In genomic region chr7:2628137-2628482, GRCh38 we compare ENCODE assay signal across 1 cellular context.
A peak's percentile ranks its signal among the peaks of the same experiment; 100 is the strongest.
TF ChIP-seq lines count a peak whose summit lies in the region.

No MANE protein-coding gene starts in this region.

TF ChIP-seq in HepG2, 621 proteins besides CTCF, POLR2A, EP300 and RAD21 (continues in another document):
- peak; percentile 69; the same call in 1 of the 2 replicates for TF ChIP-seq HNRNPL (IDR thresholded peaks at IDR 0.05; ENCODE audit: low read depth, low read length)
- no peak for TF ChIP-seq POLR2G (IDR thresholded peaks at IDR 0.05; ENCODE audit: low read depth, low read length)
- no peak for TF ChIP-seq TMF1 (CRISPR knock-in tag; IDR thresholded peaks at IDR 0.05; ENCODE audit: low read depth)
- TF ChIP-seq ZNF800 (CRISPR knock-in tag; IDR thresholded peaks at IDR 0.05), result no peak
- no peak for TF ChIP-seq E2F2 (CRISPR knock-in tag; IDR thresholded peaks at IDR 0.05; ENCODE audit: borderline replicate concordance)
- peak; percentile 41; the same call in 1 of the 2 replicates for TF ChIP-seq YEATS4 (CRISPR knock-in tag; IDR thresholded peaks at IDR 0.05; ENCODE audit: borderline replicate concordance)
- no peak for TF ChIP-seq ATF1 (CRISPR knock-in tag; IDR thresholded peaks at IDR 0.05)
- TF ChIP-seq ZGPAT (CRISPR knock-in tag; IDR thresholded peaks at IDR 0.05), result 0 out of 2 replicates have a peak, but pooled peaks have one; percentile 54
- TF ChIP-seq ZNF503 (CRISPR knock-in tag; IDR thresholded peaks at IDR 0.05), result peak; percentile 32; the same call in 1 of the 2 replicates
- TF ChIP-seq ZNF281 (CRISPR knock-in tag; IDR thresholded peaks at IDR 0.05; ENCODE audit: borderline replicate concordance), result peak; percentile 19; the same call in 1 of the 2 replicates
- TF ChIP-seq FOXP4 (CRISPR knock-in tag; IDR thresholded peaks at IDR 0.05), result peak; percentile 47; the same call in 1 of the 2 replicates
- peak; percentile 21; the same call in 1 of the 2 replicates for TF ChIP-seq ZKSCAN8 (CRISPR knock-in tag; IDR thresholded peaks at IDR 0.05; ENCODE audit: borderline replicate concordance)
- TF ChIP-seq HOXA7 (CRISPR knock-in tag; IDR thresholded peaks at IDR 0.05), result no peak
- TF ChIP-seq TCF7 (IDR thresholded peaks at IDR 0.05; ENCODE audit: low read depth), result peak; percentile 75
- no peak for TF ChIP-seq SOX6 (IDR thresholded peaks at IDR 0.05)
- peak; percentile 85 for TF ChIP-seq SOX6 (CRISPR knock-in tag; IDR thresholded peaks at IDR 0.05)
- no peak for TF ChIP-seq MLXIP (CRISPR knock-in tag; IDR thresholded peaks at IDR 0.05; ENCODE audit: borderline replicate concordance)
- TF ChIP-seq HDAC1 (CRISPR knock-in tag; IDR thresholded peaks at IDR 0.05), result peak; percentile 50; the same call in 1 of the 2 replicates
- TF ChIP-seq SALL1 (CRISPR knock-in tag; IDR thresholded peaks at IDR 0.05), result no peak; the same call in 1 of the 2 replicates
- no peak for TF ChIP-seq ZNF644 (CRISPR knock-in tag; IDR thresholded peaks at IDR 0.05; ENCODE audit: low read depth)
- no peak for TF ChIP-seq ZNF292 (CRISPR knock-in tag; IDR thresholded peaks at IDR 0.05; ENCODE audit: borderline replicate concordance, low read depth)
- no peak for TF ChIP-seq RARG (CRISPR knock-in tag; IDR thresholded peaks at IDR 0.05; ENCODE audit: low read depth)
- no peak for TF ChIP-seq ZUFSP (CRISPR knock-in tag; IDR thresholded peaks at IDR 0.05; ENCODE audit: borderline replicate concordance)
- TF ChIP-seq ZNF282 (IDR thresholded peaks at IDR 0.05; ENCODE audit: partially characterized antibody), result no peak
- TF ChIP-seq REST (IDR thresholded peaks at IDR 0.05; ENCODE audit: borderline replicate concordance in 1 of 2, low read depth in 1 of 2, low read length in 2 of 2), result no peak
- peak; percentile 38 for TF ChIP-seq FOXA3 (CRISPR knock-in tag; IDR thresholded peaks at IDR 0.05)
- 0 out of 2 replicates have a peak, but pooled peaks have one; percentile 13 for TF ChIP-seq ZNF574 (CRISPR knock-in tag; IDR thresholded peaks at IDR 0.05)
- TF ChIP-seq ZNF580 (CRISPR knock-in tag; IDR thresholded peaks at IDR 0.05; ENCODE audit: borderline replicate concordance, low read depth), result 0 out of 2 replicates have a peak, but pooled peaks have one; percentile 20
